1 cellular context compared by ENCODE assay signal in the genomic region with DNA sequence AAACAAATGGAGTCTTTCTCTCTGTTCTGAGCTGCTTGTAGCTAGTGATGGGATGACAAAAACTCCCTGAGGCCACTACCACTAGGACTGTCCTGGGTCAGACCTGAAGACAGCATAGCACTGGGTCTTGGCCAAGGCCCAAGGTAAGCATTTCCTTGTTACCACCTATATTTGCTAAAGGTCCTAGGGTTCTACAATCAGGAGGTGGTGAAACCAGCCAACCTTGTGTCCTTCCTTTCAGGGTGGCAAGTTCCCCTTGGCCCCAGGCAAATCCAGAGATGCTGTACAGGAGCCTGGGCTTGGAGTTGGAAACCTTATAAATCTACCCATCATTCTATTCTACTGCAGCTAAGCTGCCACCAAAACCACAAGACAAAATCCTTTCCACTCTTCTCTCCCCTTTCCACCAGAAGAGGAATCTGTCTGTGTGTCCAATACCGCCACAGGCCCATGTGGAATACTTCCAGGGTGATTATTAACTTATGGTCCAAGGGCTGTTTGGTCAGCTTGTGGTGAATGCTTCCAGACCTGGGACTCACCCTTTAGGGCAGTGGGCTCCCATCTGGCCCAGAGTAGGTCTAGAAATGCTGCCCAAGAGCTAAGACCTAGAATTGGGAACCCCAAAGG.
TF ChIP-seq lines count a peak whose summit lies in the region.

No MANE protein-coding gene starts in this region.

TF ChIP-seq in HepG2, 621 proteins besides CTCF, POLR2A, EP300 and RAD21 (continued from another document):
- TF ChIP-seq, protein P1, sequence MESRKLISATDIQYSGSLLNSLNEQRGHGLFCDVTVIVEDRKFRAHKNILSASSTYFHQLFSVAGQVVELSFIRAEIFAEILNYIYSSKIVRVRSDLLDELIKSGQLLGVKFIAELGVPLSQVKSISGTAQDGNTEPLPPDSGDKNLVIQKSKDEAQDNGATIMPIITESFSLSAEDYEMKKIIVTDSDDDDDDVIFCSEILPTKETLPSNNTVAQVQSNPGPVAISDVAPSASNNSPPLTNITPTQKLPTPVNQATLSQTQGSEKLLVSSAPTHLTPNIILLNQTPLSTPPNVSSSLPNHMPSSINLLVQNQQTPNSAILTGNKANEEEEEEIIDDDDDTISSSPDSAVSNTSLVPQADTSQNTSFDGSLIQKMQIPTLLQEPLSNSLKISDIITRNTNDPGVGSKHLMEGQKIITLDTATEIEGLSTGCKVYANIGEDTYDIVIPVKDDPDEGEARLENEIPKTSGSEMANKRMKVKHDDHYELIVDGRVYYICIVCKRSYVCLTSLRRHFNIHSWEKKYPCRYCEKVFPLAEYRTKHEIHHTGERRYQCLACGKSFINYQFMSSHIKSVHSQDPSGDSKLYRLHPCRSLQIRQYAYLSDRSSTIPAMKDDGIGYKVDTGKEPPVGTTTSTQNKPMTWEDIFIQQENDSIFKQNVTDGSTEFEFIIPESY (CRISPR knock-in tag; IDR thresholded peaks at IDR 0.05), result peak; percentile 55; the same call in 1 of the 2 replicates
- 0 out of 2 replicates have a peak, but pooled peaks have one; percentile 38 for TF ChIP-seq PHF21A (CRISPR knock-in tag; IDR thresholded peaks at IDR 0.05)
- TF ChIP-seq BCL3 (CRISPR knock-in tag; IDR thresholded peaks at IDR 0.05), result no peak
- no peak for TF ChIP-seq ZBTB40 (IDR thresholded peaks at IDR 0.05)
- TF ChIP-seq ZBTB40 (CRISPR knock-in tag; IDR thresholded peaks at IDR 0.05), result 0 out of 2 replicates have a peak, but pooled peaks have one; percentile 25
- TF ChIP-seq DPF2 (CRISPR knock-in tag; IDR thresholded peaks at IDR 0.05; ENCODE audit: borderline replicate concordance, low read depth), result 0 out of 2 replicates have a peak, but pooled peaks have one; percentile 17
- 0 out of 2 replicates have a peak, but pooled peaks have one; percentile 15 for TF ChIP-seq ZBTB7A (CRISPR knock-in tag; IDR thresholded peaks at IDR 0.05)
- no peak for TF ChIP-seq MXD3 (CRISPR knock-in tag; IDR thresholded peaks at IDR 0.05)
- no peak for TF ChIP-seq ATM (IDR thresholded peaks at IDR 0.05; ENCODE audit: borderline replicate concordance)
- 0 out of 2 replicates have a peak, but pooled peaks have one; percentile 55 for TF ChIP-seq ZMYM2 (CRISPR knock-in tag; IDR thresholded peaks at IDR 0.05)
- TF ChIP-seq MXI1 (IDR thresholded peaks at IDR 0.05; ENCODE audit: borderline replicate concordance, low read depth, low read length), result no peak
- TF ChIP-seq ZNF543 (CRISPR knock-in tag; IDR thresholded peaks at IDR 0.05), result 0 out of 2 replicates have a peak, but pooled peaks have one; percentile 25
- 0 out of 2 replicates have a peak, but pooled peaks have one; percentile 35 for TF ChIP-seq NR2F6 (IDR thresholded peaks at IDR 0.05)
- peak; percentile 46; the same call in 1 of the 2 replicates for TF ChIP-seq NR2F6 (CRISPR knock-in tag; IDR thresholded peaks at IDR 0.05)
- 0 out of 2 replicates have a peak, but pooled peaks have one; percentile 22 for TF ChIP-seq ZNF224 (CRISPR knock-in tag; IDR thresholded peaks at IDR 0.05)
- peak; percentile 28; the same call in 1 of the 2 replicates for TF ChIP-seq SAP130 (CRISPR knock-in tag; IDR thresholded peaks at IDR 0.05; ENCODE audit: low read depth)
- peak; percentile 18; the same call in 1 of the 2 replicates for TF ChIP-seq ZKSCAN8 (CRISPR knock-in tag; IDR thresholded peaks at IDR 0.05; ENCODE audit: borderline replicate concordance)
- TF ChIP-seq LCORL (IDR thresholded peaks at IDR 0.05), result no peak
- 0 out of 2 replicates have a peak, but pooled peaks have one; percentile 13 for TF ChIP-seq LCORL (CRISPR knock-in tag; IDR thresholded peaks at IDR 0.05)
